9 cellular contexts compared by ENCODE assay signal in the genomic region with DNA sequence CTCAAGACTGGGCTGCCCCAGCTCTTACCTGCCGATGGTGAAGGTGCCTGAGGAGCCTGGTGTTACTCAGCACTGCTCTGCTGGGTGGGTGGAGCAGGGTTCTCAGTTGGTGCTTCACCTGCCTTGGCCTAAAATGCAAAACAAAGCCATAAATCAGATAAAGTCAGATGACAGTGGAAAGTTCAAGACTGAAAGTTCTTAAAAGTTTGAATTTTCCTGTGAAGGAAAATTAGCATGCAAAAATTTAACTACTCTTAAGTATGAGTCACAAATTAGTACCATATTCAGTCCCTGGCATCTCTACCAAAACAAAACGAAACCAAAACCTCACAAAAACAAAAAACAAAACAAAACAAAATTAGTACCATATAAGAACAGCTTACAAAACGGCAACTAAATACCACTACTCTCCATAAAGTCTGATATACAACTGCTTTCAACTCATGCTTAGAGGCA. TPM values are rescaled to one million over a fixed set of nuclear protein-coding genes. Genes with fewer than 3 reads are reported as not detected.
DNase-seq lines count a peak whose midpoint lies in the region; ATAC-seq and TF ChIP-seq lines count a peak whose summit lies in the region.
"Had no signal": no experiment of that assay in that cellular context is flagged by ENCODE, and none has a peak within 500 bp of the region (broad histone marks: within the 10 kb centered on the region; RNA-seq: fewer than 3 reads in every experiment).

No MANE protein-coding gene starts in this region.

- H3K9me3 Mint-ChIP-seq in activated naive CD4-positive, alpha-beta T cell treated with anti-CD3 and anti-CD28 coated beads, Interleukin-2, amount 50 U/mL, for 24 hours: no peaks in the 10 kb centered on the region

- H3K4me1 Mint-ChIP-seq in activated naive CD4-positive, alpha-beta T cell treated with anti-CD3 and anti-CD28 coated beads, Interleukin-2, amount 50 U/mL, for 24 hours: peaks cover 16% of the 10 kb centered on the region

- ATAC-seq in GM19035 (IDR thresholded peaks at IDR 0.05; ENCODE audit: unreplicated experiment): peak; percentile 75
- peak; percentile 59 for ATAC-seq in HG03159 (IDR thresholded peaks at IDR 0.05; ENCODE audit: unreplicated experiment)

- H3K4me3 Mint-ChIP-seq in activated naive CD4-positive, alpha-beta T cell treated with anti-CD3 and anti-CD28 coated beads, Interleukin-2, amount 50 U/mL, for 24 hours: peak overlapping the region; percentile 43

- peaks cover 19% of the 10 kb centered on the region for H3K36me3 Mint-ChIP-seq in activated naive CD4-positive, alpha-beta T cell treated with anti-CD3 and anti-CD28 coated beads, Interleukin-2, amount 50 U/mL, for 24 hours

- peak in 2 of 3 experiments; percentile 22 to 29 for DNase-seq in stimulated activated CD4-positive, alpha-beta T cell treated with anti-CD3 and anti-CD28 coated beads, TNF-alpha, amount 100 ng/mL, for 4 hours (ENCODE audit: low read depth in 3 of 3)
- no peak for DNase-seq in occipital lobe (lab: John Stamatoyannopoulos, UW)
- DNase-seq in DMS 273 treated with DMSO at 0.1 percent for 48 hours (lab: John Stamatoyannopoulos, UW): no peak
- no peak for DNase-seq in HEK293T (ENCODE audit: extremely low spot score)
- no peak for DNase-seq in RWPE1 (ENCODE audit: low spot score)
- DNase-seq: NCI-H226 had no signal

- peak overlapping the region; percentile 79 for H3K27ac Mint-ChIP-seq in activated naive CD4-positive, alpha-beta T cell treated with anti-CD3 and anti-CD28 coated beads, Interleukin-2, amount 50 U/mL, for 24 hours

- H3K27ac ChIP-seq in RWPE1: no peak overlapping the region

- no peaks in the 10 kb centered on the region for H3K27me3 Mint-ChIP-seq in activated naive CD4-positive, alpha-beta T cell treated with anti-CD3 and anti-CD28 coated beads, Interleukin-2, amount 50 U/mL, for 24 hours

- TF ChIP-seq CTCF in RWPE1 (conservative IDR thresholded peaks at IDR 0.05; ENCODE audit: low read depth): no peak

- POLR2A ChIA-PET in HEK293T (lab: Yijun Ruan, JAX) (no interaction called here), RWPE1 (lab: Yijun Ruan, JAX; ENCODE audit: low non-redundant PET) (no interaction called here)

- CTCF ChIA-PET in HEK293T (lab: Yijun Ruan, JAX) (no interaction called here), RWPE1 (lab: Yijun Ruan, JAX) (no interaction called here)

TF ChIP-seq in HEK293T, 16 proteins besides CTCF, POLR2A, EP300 and RAD21:
- TF ChIP-seq LEF1 (IDR thresholded peaks at IDR 0.05; ENCODE audit: borderline replicate concordance) (no peak), TARDBP (IDR thresholded peaks at IDR 0.05) (no peak), SP1 (IDR thresholded peaks at IDR 0.05) (no peak), L3MBTL2 (conservative IDR thresholded peaks at IDR 0.05) (no peak), BHLHE40 (IDR thresholded peaks at IDR 0.05; ENCODE audit: borderline replicate concordance) (no peak), ELF4 (IDR thresholded peaks at IDR 0.05) (no peak), FOXK2 (IDR thresholded peaks at IDR 0.05) (no peak), ARNT (IDR thresholded peaks at IDR 0.05) (no peak), SUZ12 (IDR thresholded peaks at IDR 0.05) (no peak), FOXA1 (IDR thresholded peaks at IDR 0.05) (no peak), ZNF384 (IDR thresholded peaks at IDR 0.05) (no peak), CTBP1 (IDR thresholded peaks at IDR 0.05; ENCODE audit: borderline replicate concordance) (no peak), NFRKB (IDR thresholded peaks at IDR 0.05) (no peak), FOXM1 (IDR thresholded peaks at IDR 0.05; ENCODE audit: borderline replicate concordance) (no peak), HDGF (IDR thresholded peaks at IDR 0.05; ENCODE audit: borderline replicate concordance) (no peak)
- TF ChIP-seq, protein P1, sequence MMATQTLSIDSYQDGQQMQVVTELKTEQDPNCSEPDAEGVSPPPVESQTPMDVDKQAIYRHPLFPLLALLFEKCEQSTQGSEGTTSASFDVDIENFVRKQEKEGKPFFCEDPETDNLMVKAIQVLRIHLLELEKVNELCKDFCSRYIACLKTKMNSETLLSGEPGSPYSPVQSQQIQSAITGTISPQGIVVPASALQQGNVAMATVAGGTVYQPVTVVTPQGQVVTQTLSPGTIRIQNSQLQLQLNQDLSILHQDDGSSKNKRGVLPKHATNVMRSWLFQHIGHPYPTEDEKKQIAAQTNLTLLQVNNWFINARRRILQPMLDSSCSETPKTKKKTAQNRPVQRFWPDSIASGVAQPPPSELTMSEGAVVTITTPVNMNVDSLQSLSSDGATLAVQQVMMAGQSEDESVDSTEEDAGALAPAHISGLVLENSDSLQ (IDR thresholded peaks at IDR 0.05): no peak

RNA-seq across cellular contexts. Expression of a gene that starts 21.9 kb away (rescaled TPM):
- total RNA-seq in occipital lobe: 4.5 TPM

RNA-seq across cellular contexts. Expression of a gene that starts 27.4 kb away (rescaled TPM):
- total RNA-seq in occipital lobe: 6.7 TPM

Comparison
In these comparisons a context has a peak if more than half of its experiments do, and no peak if none do; other contexts are left out.
1. DNase-seq: peak in stimulated activated CD4-positive, alpha-beta T cell treated with anti-CD3 and anti-CD28 coated beads, TNF-alpha, amount 100 ng/mL, for 4 hours (2 of 3); none in occipital lobe (single experiment), DMS 273 treated with DMSO at 0.1 percent for 48 hours (single experiment), HEK293T (single experiment) and RWPE1 (single experiment).